In genomic region chr2:159285929-159286708, GRCh38 we compare ENCODE assay signal across 8 cellular contexts. TPM values are rescaled to one million over a fixed set of nuclear protein-coding genes. Genes with fewer than 3 reads are reported as not detected.
DNase-seq lines count a peak whose midpoint lies in the region; ATAC-seq, FAIRE-seq and TF ChIP-seq lines count a peak whose summit lies in the region.

WDSUB1 (minus strand) TSS chr2:159286703; CDS start chr2:159283069, 3,634 bp downstream.

- H3K4me1 ChIP-seq in HUES64 (ENCODE audit: insufficient read depth, low read length) (peaks cover 5% of the 10 kb centered on the region), SK-N-SH (ENCODE audit: control insufficient read depth in 1 of 2, insufficient read depth in 2 of 2, low read depth in 1 of 2, low read length in 1 of 2) (peaks cover 6 to 13% of the 10 kb centered on the region in 2 experiments; a peak in 3 of 4 replicates), skeletal muscle satellite cell (ENCODE audit: control insufficient read depth, insufficient read depth, low read length) (peaks cover 21% of the 10 kb centered on the region)

- WGBS in HUES64 = 2% methylated on average over 64 of the region's 64 CpGs
- WGBS in SK-N-SH (ENCODE audit: low lambda C conversion rate) = 10% methylated on average over 18 of the region's 64 CpGs

- H3K27ac ChIP-seq in HUES64 (ENCODE audit: low read depth, low read length) = peak within 1 kb of the TSS; percentile 97
- H3K27ac ChIP-seq in SK-N-SH (ENCODE audit: low read depth in 2 of 2, low read length in 1 of 2) = peak within 1 kb of the TSS; percentile 72 to 93

- H4K20me1 ChIP-seq in SK-N-SH (ENCODE audit: insufficient read depth) = no peaks in the 10 kb centered on the region; the same call in 1 of the 2 replicates

- ATAC-seq in GM21360 (IDR thresholded peaks at IDR 0.05; ENCODE audit: unreplicated experiment) = peak; percentile 25
- no peak for ATAC-seq in HG03521 (IDR thresholded peaks at IDR 0.05; ENCODE audit: unreplicated experiment)

- no peak for FAIRE-seq in bronchial epithelial cell (lab: Jason Lieb, UNC)

- H3F3A ChIP-seq in SK-N-SH (replicated peaks; ENCODE audit: insufficient read depth) = peaks cover 7% of the 10 kb centered on the region

- CTCF ChIA-PET in SK-N-SH (lab: Yijun Ruan, JAX) = interaction anchor here (1.4 to 1.7 kb wide), 2 partner anchors 155 to 426 kb away, joined by 4 to 5 read pairs; partner anchors contain the start of gene MARCHF7

- H3K79me2 ChIP-seq in SK-N-SH (ENCODE audit: insufficient read depth) = peaks cover 32% of the 10 kb centered on the region

- H3K27me3 ChIP-seq in HUES64 (ENCODE audit: insufficient read depth, low read length) (no peaks in the 10 kb centered on the region), SK-N-SH (ENCODE audit: insufficient read depth) (no peaks in the 10 kb centered on the region), bronchial epithelial cell (ENCODE audit: control insufficient read depth, insufficient read depth, low read length) (no peaks in the 10 kb centered on the region), skeletal muscle satellite cell (ENCODE audit: control insufficient read depth, insufficient read depth, low read length) (no peaks in the 10 kb centered on the region)

- 0 out of 2 replicates have a peak, but pooled peaks cover 4% of the 10 kb centered on the region for H3K36me3 ChIP-seq in HUES64 (ENCODE audit: insufficient read depth, low read length)
- peaks cover 2 to 8% of the 10 kb centered on the region in 2 experiments for H3K36me3 ChIP-seq in SK-N-SH (replicated peaks in 1 of 2; ENCODE audit: control insufficient read depth in 1 of 2, insufficient read depth in 2 of 2, low read length in 1 of 2)
- H3K36me3 ChIP-seq in bronchial epithelial cell (ENCODE audit: control insufficient read depth, insufficient read depth, low read length) = peaks cover 1% of the 10 kb centered on the region
- no peaks in the 10 kb centered on the region for H3K36me3 ChIP-seq in skeletal muscle satellite cell (ENCODE audit: insufficient read depth, low read length)

- no peak for TF ChIP-seq RAD21 in SK-N-SH (IDR thresholded peaks at IDR 0.05; ENCODE audit: low read length)

- H3K4me3 ChIP-seq in HUES64 (ENCODE audit: low read length) (peak within 1 kb of the TSS; percentile 67), SK-N-SH (ENCODE audit: low read depth in 2 of 2, low read length in 1 of 2) (peak within 1 kb of the TSS; percentile 76 to 89), bronchial epithelial cell (ENCODE audit: low read depth, low read length) (peak within 1 kb of the TSS; percentile 91), skeletal muscle satellite cell (ENCODE audit: low read length) (peak within 1 kb of the TSS; percentile 96)

- no peaks in the 10 kb centered on the region for H3K9me3 ChIP-seq in HUES64 (ENCODE audit: insufficient read depth, low read depth, low read length)
- H3K9me3 ChIP-seq in SK-N-SH = no peaks in the 10 kb centered on the region
- no peaks in the 10 kb centered on the region for H3K9me3 ChIP-seq in skeletal muscle satellite cell (replicated peaks; ENCODE audit: low read length)

- POLR2A ChIA-PET in SK-N-SH (lab: Yijun Ruan, JAX) = interaction anchor here (0.6 to 0.9 kb wide), 2 partner anchors 384 to 494 kb away, joined by 3 read pairs; no protein-coding TSS in a partner anchor

- H2AFZ ChIP-seq in SK-N-SH (ENCODE audit: low read depth) = peak within 1 kb of the TSS; percentile 98

- no peak for TF ChIP-seq CTCF in SK-N-SH (IDR thresholded peaks at IDR 0.05)
- TF ChIP-seq CTCF in bronchial epithelial cell (IDR thresholded peaks at IDR 0.05; ENCODE audit: insufficient read depth, low read length, severe bottlenecking) = no peak

- TF ChIP-seq EP300 in SK-N-SH (IDR thresholded peaks at IDR 0.05; ENCODE audit: borderline replicate concordance in 1 of 2, low read depth in 1 of 2, low read length in 1 of 2) = no peak

- H3K4me2 ChIP-seq in SK-N-SH = peak within 1 kb of the TSS; percentile 86
- peak within 1 kb of the TSS; percentile 96 for H3K4me2 ChIP-seq in skeletal muscle satellite cell (ENCODE audit: low read length)

- peak within 1 kb of the TSS; percentile 89 for H3K9ac ChIP-seq in HUES64 (ENCODE audit: low read depth, low read length)
- peak within 1 kb of the TSS; percentile 82 for H3K9ac ChIP-seq in SK-N-SH
- H3K9ac ChIP-seq in skeletal muscle satellite cell (ENCODE audit: low read depth, low read length) = peak within 1 kb of the TSS; percentile 88

- no peaks in the 10 kb centered on the region for H3K9me2 ChIP-seq in SK-N-SH

- DNase-seq in DMS153 treated with DMSO at 0.1 percent for 48 hours (lab: John Stamatoyannopoulos, UW; ENCODE audit: unreplicated experiment) (peak; percentile 33), SK-N-SH (peak; percentile 64), bronchial epithelial cell (ENCODE audit: low read depth) (peak; percentile 25), inferior parietal cortex (ENCODE audit: extremely low spot score) (peak; percentile 23)

TF ChIP-seq in SK-N-SH, 30 proteins besides CTCF, POLR2A, EP300 and RAD21 (continues in another document):
- no peak for TF ChIP-seq TCF12 (IDR thresholded peaks at IDR 0.05)
- TF ChIP-seq NRF1 (IDR thresholded peaks at IDR 0.05; ENCODE audit: low read depth, low read length) = no peak
- TF ChIP-seq RXRA (IDR thresholded peaks at IDR 0.05; ENCODE audit: borderline replicate concordance, low read depth) = no peak
- no peak for TF ChIP-seq CHD2 (IDR thresholded peaks at IDR 0.05; ENCODE audit: low read length, partially characterized antibody)
- no peak for TF ChIP-seq POLR2AphosphoS5 (IDR thresholded peaks at IDR 0.05; ENCODE audit: low read depth, low read length)
- TF ChIP-seq MXI1 (IDR thresholded peaks at IDR 0.05; ENCODE audit: low read depth, low read length) = no peak; the same call in 1 of the 2 replicates
- no peak for TF ChIP-seq TAF1 (IDR thresholded peaks at IDR 0.05; ENCODE audit: borderline replicate concordance, low read depth, low read length)
- no peak for TF ChIP-seq GATA2 (CRISPR knock-in tag; IDR thresholded peaks at IDR 0.05)
- TF ChIP-seq FOSL2 (IDR thresholded peaks at IDR 0.05; ENCODE audit: borderline replicate concordance, low read depth) = no peak
- no peak for TF ChIP-seq GABPA (IDR thresholded peaks at IDR 0.05; ENCODE audit: low read depth)
- no peak for TF ChIP-seq JUND (IDR thresholded peaks at IDR 0.05)
- TF ChIP-seq, protein P1, sequence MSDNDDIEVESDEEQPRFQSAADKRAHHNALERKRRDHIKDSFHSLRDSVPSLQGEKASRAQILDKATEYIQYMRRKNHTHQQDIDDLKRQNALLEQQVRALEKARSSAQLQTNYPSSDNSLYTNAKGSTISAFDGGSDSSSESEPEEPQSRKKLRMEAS (IDR thresholded peaks at IDR 0.05; ENCODE audit: low read depth) = peak; percentile 60; the same call in 1 of the 2 replicates
- TF ChIP-seq RCOR1 (IDR thresholded peaks at IDR 0.05; ENCODE audit: low read length) = no peak
- peak; percentile 83 for TF ChIP-seq USF1 (IDR thresholded peaks at IDR 0.05; ENCODE audit: borderline replicate concordance, low read depth)
- TF ChIP-seq SIN3A (IDR thresholded peaks at IDR 0.05; ENCODE audit: borderline replicate concordance, low read depth, low read length) = peak; percentile 65; the same call in 1 of the 2 replicates
- TF ChIP-seq, protein P2, sequence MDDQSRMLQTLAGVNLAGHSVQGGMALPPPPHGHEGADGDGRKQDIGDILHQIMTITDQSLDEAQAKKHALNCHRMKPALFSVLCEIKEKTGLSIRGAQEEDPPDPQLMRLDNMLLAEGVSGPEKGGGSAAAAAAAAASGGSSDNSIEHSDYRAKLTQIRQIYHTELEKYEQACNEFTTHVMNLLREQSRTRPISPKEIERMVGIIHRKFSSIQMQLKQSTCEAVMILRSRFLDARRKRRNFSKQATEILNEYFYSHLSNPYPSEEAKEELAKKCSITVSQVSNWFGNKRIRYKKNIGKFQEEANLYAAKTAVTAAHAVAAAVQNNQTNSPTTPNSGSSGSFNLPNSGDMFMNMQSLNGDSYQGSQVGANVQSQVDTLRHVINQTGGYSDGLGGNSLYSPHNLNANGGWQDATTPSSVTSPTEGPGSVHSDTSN (IDR thresholded peaks at IDR 0.05) = no peak
- no peak for TF ChIP-seq FOXM1 (IDR thresholded peaks at IDR 0.05; ENCODE audit: low read depth)
- no peak for TF ChIP-seq EZH2phosphoT487 (IDR thresholded peaks at IDR 0.05; ENCODE audit: borderline replicate concordance, low read depth)

RNA-seq across cellular contexts. Expression of gene WDSUB1, which starts in this region (rescaled TPM):
- 6.1 TPM for polyA plus RNA-seq in HUES64 (2013, experiment 1 of 2)
- polyA plus RNA-seq in HUES64 (2013, experiment 2 of 2) = 6.1 TPM
- polyA plus RNA-seq in SK-N-SH (2012; rRNA removed) = 5.3 and 5.8 TPM in 2 replicates
- polyA plus RNA-seq in SK-N-SH (2012; cell fraction: cytosol; rRNA removed) = 6.8 TPM in 2 replicates
- 4.9 and 7.8 TPM in 2 replicates for polyA plus RNA-seq in SK-N-SH (2012; cell fraction: nucleus; rRNA removed)
- total RNA-seq in bronchial epithelial cell = 16.1 and 21.0 TPM in 2 replicates
- 4.2 and 4.6 TPM in 2 replicates for total RNA-seq in skeletal muscle satellite cell (2012; rRNA removed)
